Comparison of ENCODE assay signal across 8 cellular contexts in the genomic region with DNA sequence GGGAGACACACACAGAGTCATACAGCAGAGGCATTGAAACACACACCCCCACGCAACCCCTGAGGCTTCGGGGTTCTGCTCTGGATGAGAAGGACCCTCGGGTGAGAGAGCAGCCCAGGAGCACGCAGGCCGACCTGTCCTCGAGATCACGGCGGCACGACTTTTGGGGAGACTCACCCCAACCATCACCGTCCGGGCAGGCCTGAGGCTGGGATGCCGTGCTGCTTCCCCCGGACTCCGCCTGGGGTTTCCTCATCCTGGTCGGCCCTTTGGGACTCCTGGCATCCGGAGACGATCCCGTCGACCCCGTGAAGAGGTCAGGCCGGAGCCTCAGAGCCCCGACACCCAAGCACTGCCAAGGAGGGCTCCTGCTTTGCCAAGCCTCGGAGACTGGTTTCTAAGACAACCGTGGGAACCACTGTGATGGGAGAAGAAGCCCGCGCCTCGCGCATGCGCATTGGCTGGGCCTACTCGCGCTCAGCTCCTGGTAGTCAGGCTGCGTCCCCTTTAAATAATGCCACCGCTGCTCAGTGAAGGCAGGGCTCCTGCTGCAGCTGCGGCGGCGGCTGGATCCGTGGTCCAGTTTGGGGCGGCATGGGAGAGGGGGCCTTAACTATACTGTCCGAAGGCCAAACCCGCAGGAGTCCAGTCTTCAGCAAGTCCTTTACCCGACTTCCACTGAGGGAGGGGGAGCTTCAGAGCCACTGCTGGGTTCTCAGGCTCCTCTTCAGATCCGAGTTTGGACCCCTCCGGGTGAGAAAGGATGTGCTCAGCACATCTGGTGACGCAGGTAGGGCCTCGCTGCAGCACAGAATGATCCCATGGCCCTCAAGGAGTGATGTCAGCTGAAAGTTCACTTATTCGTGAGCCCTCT.
DNase-seq lines count a peak whose midpoint lies in the region; ATAC-seq, FAIRE-seq and TF ChIP-seq lines count a peak whose summit lies in the region.

No MANE protein-coding gene starts in this region.

- POLR2A ChIA-PET in HepG2 (lab: Yijun Ruan, JAX), result no interaction called here

- DNase-seq in LHCN-M2 (ENCODE audit: low read depth), result peak; percentile 74
- DNase-seq in activated CD4-positive, alpha-beta T cell treated with anti-CD3 and anti-CD28 coated beads for 4 hours, result peak; percentile 57 to 66
- peak; percentile 70 for DNase-seq in dermis blood vessel endothelial cell
- DNase-seq in HepG2 (ENCODE audit: low spot score), result no peak
- DNase-seq in stimulated activated CD4-positive, alpha-beta T cell treated with anti-CD3 and anti-CD28 coated beads, Interleukin-2, amount 100 ng/mL, for 48 hours, result peak; percentile 62 to 63
- DNase-seq in NCI-H446 (lab: John Stamatoyannopoulos, UW), result no peak

- FAIRE-seq in HepG2 (lab: Jason Lieb, UNC), result no peak

- peaks cover 14 to 72% of the 10 kb centered on the region in 2 experiments for H3K27me3 ChIP-seq in HepG2 (ENCODE audit: control insufficient read depth in 1 of 2, insufficient read depth in 2 of 2, low read length in 2 of 2)

- 51% methylated on average over 34 of the region's 46 CpGs for WGBS in HepG2 (ENCODE audit: low lambda C conversion rate)

- H2AFZ ChIP-seq in HepG2 (ENCODE audit: low read length), result no peak overlapping the region

- no peak overlapping the region for H3K27ac ChIP-seq in HepG2 (ENCODE audit: extremely low read length, insufficient read depth, low read length)

- peak; percentile 80 for ATAC-seq in GM19025 (IDR thresholded peaks at IDR 0.05; ENCODE audit: low read depth, unreplicated experiment)
- peak; percentile 39 for ATAC-seq in HepG2
- ATAC-seq in GM21723 (IDR thresholded peaks at IDR 0.05; ENCODE audit: unreplicated experiment), result no peak

- H3K4me2 ChIP-seq in HepG2 (ENCODE audit: low read depth, low read length), result peak overlapping the region; percentile 64

- in situ Hi-C loops in HepG2 (cut with HindIII; ENCODE audit: extremely low pct_ligation_motif_present, low pct_unique_long_range_greater_than_20kb), result no loop called here

- no peak overlapping the region for H3K9ac ChIP-seq in HepG2 (ENCODE audit: insufficient read depth, low read depth, low read length)

- H3K9me3 ChIP-seq in HepG2 (ENCODE audit: low read length), result no peaks in the 10 kb centered on the region

- intact Hi-C loops in HepG2 (cut with micrococcal nuclease; ENCODE audit: unreplicated experiment), result loop anchor here (5.0 kb wide), 1 partner anchor 116 kb away; no protein-coding TSS in a partner anchor

- no peak for TF ChIP-seq CTCF in HepG2 (CRISPR knock-in tag; IDR thresholded peaks at IDR 0.05)

- peak overlapping the region; percentile 9 to 40 (median 34); a peak in 4 of 6 replicates for H3K4me3 ChIP-seq in HepG2 (replicated peaks in 1 of 3; ENCODE audit: insufficient read depth in 1 of 3, low read depth in 2 of 3, low read length in 3 of 3)

- CTCF ChIA-PET in HepG2 (lab: Yijun Ruan, JAX; ENCODE audit: low intra/inter-chr PET ratio, low total read pairs), result no interaction called here

- no peaks in the 10 kb centered on the region for H3K79me2 ChIP-seq in HepG2 (ENCODE audit: insufficient read depth, low read length)

- TF ChIP-seq POLR2A in HepG2 (IDR thresholded peaks at IDR 0.05; ENCODE audit: insufficient read depth in 1 of 2, low read depth in 2 of 2, low read length in 2 of 2), result no peak

- no peaks in the 10 kb centered on the region for H3K36me3 ChIP-seq in HepG2 (replicated peaks in 1 of 2; ENCODE audit: control insufficient read depth in 1 of 2, insufficient read depth in 2 of 2, low read length in 2 of 2)

- H4K20me1 ChIP-seq in HepG2 (ENCODE audit: insufficient read depth, low read length), result no peaks in the 10 kb centered on the region

- TF ChIP-seq EP300 in HepG2 (IDR thresholded peaks at IDR 0.05; ENCODE audit: low read depth in 2 of 2, low read length in 2 of 2), result no peak
- TF ChIP-seq EP300 in HepG2 (CRISPR knock-in tag; IDR thresholded peaks at IDR 0.05; ENCODE audit: borderline replicate concordance), result no peak; the same call in 1 of the 2 replicates

- no TSS peak for BruUV-seq in HepG2 (replicated peaks; lab: Mats Ljungman, UMichigan)

- peaks cover 45% of the 10 kb centered on the region for H3K4me1 ChIP-seq in HepG2 (ENCODE audit: insufficient read depth, low read length)

- TF ChIP-seq RAD21 in HepG2 (CRISPR knock-in tag; IDR thresholded peaks at IDR 0.05), result no peak

TF ChIP-seq in HepG2, 621 proteins besides CTCF, POLR2A, EP300 and RAD21:
- 0 out of 2 replicates have a peak, but pooled peaks have one; percentile 31 for TF ChIP-seq GABPB1 (CRISPR knock-in tag; IDR thresholded peaks at IDR 0.05)
- TF ChIP-seq EED (CRISPR knock-in tag; IDR thresholded peaks at IDR 0.05), result 0 out of 2 replicates have a peak, but pooled peaks have one; percentile 40
- TF ChIP-seq, protein P1, sequence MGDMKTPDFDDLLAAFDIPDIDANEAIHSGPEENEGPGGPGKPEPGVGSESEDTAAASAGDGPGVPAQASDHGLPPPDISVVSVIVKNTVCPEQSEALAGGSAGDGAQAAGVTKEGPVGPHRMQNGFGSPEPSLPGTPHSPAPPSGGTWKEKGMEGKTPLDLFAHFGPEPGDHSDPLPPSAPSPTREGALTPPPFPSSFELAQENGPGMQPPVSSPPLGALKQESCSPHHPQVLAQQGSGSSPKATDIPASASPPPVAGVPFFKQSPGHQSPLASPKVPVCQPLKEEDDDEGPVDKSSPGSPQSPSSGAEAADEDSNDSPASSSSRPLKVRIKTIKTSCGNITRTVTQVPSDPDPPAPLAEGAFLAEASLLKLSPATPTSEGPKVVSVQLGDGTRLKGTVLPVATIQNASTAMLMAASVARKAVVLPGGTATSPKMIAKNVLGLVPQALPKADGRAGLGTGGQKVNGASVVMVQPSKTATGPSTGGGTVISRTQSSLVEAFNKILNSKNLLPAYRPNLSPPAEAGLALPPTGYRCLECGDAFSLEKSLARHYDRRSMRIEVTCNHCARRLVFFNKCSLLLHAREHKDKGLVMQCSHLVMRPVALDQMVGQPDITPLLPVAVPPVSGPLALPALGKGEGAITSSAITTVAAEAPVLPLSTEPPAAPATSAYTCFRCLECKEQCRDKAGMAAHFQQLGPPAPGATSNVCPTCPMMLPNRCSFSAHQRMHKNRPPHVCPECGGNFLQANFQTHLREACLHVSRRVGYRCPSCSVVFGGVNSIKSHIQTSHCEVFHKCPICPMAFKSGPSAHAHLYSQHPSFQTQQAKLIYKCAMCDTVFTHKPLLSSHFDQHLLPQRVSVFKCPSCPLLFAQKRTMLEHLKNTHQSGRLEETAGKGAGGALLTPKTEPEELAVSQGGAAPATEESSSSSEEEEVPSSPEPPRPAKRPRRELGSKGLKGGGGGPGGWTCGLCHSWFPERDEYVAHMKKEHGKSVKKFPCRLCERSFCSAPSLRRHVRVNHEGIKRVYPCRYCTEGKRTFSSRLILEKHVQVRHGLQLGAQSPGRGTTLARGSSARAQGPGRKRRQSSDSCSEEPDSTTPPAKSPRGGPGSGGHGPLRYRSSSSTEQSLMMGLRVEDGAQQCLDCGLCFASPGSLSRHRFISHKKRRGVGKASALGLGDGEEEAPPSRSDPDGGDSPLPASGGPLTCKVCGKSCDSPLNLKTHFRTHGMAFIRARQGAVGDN (CRISPR knock-in tag; IDR thresholded peaks at IDR 0.05), result 0 out of 2 replicates have a peak, but pooled peaks have one; percentile 19
- TF ChIP-seq, protein P2, sequence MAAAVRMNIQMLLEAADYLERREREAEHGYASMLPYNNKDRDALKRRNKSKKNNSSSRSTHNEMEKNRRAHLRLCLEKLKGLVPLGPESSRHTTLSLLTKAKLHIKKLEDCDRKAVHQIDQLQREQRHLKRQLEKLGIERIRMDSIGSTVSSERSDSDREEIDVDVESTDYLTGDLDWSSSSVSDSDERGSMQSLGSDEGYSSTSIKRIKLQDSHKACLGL (CRISPR knock-in tag; IDR thresholded peaks at IDR 0.05), result 0 out of 2 replicates have a peak, but pooled peaks have one; percentile 33
- TF ChIP-seq ZNF225 (CRISPR knock-in tag; IDR thresholded peaks at IDR 0.05), result 0 out of 2 replicates have a peak, but pooled peaks have one; percentile 13
- TF ChIP-seq ZNF263 (CRISPR knock-in tag; IDR thresholded peaks at IDR 0.05), result no peak
- 0 out of 2 replicates have a peak, but pooled peaks have one; percentile 1 for TF ChIP-seq FOXP1 (IDR thresholded peaks at IDR 0.05)
- no peak for TF ChIP-seq FOXP1 (CRISPR knock-in tag; IDR thresholded peaks at IDR 0.05)
- TF ChIP-seq ARHGAP35 (CRISPR knock-in tag; IDR thresholded peaks at IDR 0.05; ENCODE audit: borderline replicate concordance), result no peak
- TF ChIP-seq, protein P3, sequence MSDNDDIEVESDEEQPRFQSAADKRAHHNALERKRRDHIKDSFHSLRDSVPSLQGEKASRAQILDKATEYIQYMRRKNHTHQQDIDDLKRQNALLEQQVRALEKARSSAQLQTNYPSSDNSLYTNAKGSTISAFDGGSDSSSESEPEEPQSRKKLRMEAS (IDR thresholded peaks at IDR 0.05), result 0 out of 2 replicates have a peak, but pooled peaks have one; percentile 5
- TF ChIP-seq, protein P4, sequence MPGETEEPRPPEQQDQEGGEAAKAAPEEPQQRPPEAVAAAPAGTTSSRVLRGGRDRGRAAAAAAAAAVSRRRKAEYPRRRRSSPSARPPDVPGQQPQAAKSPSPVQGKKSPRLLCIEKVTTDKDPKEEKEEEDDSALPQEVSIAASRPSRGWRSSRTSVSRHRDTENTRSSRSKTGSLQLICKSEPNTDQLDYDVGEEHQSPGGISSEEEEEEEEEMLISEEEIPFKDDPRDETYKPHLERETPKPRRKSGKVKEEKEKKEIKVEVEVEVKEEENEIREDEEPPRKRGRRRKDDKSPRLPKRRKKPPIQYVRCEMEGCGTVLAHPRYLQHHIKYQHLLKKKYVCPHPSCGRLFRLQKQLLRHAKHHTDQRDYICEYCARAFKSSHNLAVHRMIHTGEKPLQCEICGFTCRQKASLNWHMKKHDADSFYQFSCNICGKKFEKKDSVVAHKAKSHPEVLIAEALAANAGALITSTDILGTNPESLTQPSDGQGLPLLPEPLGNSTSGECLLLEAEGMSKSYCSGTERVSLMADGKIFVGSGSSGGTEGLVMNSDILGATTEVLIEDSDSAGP (CRISPR knock-in tag; IDR thresholded peaks at IDR 0.05; ENCODE audit: borderline replicate concordance), result peak; percentile 99
- TF ChIP-seq NFYB (CRISPR knock-in tag; IDR thresholded peaks at IDR 0.05), result no peak

Comparison
In these comparisons a context has a peak if more than half of its experiments do, and no peak if none do; other contexts are left out.
1. DNase-seq: peak in LHCN-M2 (single experiment), activated CD4-positive, alpha-beta T cell treated with anti-CD3 and anti-CD28 coated beads for 4 hours (2 of 2), dermis blood vessel endothelial cell (single experiment) and stimulated activated CD4-positive, alpha-beta T cell treated with anti-CD3 and anti-CD28 coated beads, Interleukin-2, amount 100 ng/mL, for 48 hours (2 of 2); none in HepG2 (single experiment) and NCI-H446 (0 of 2).